19 cellular contexts compared by ENCODE assay signal in genomic region chr17:4358154-4358553, GRCh38. TPM values are rescaled to one million over a fixed set of nuclear protein-coding genes. Genes with fewer than 3 reads are reported as not detected.
DNase-seq lines count a peak whose midpoint lies in the region; ATAC-seq, FAIRE-seq and TF ChIP-seq lines count a peak whose summit lies in the region.
"Had no signal": no experiment of that assay in that cellular context is flagged by ENCODE, and none has a peak within 500 bp of the region (broad histone marks: within the 10 kb centered on the region; RNA-seq: fewer than 3 reads in every experiment).

No MANE protein-coding gene starts in this region.

- no peak overlapping the region for H3K4me2 ChIP-seq in PC-9
- no peak overlapping the region for H3K4me2 ChIP-seq in neural progenitor cell
- H3K4me2 ChIP-seq: SK-N-SH had no signal

- H3K4me1 ChIP-seq in PC-9 (replicated peaks; ENCODE audit: insufficient read depth) (peaks cover 32% of the 10 kb centered on the region; the same call in 1 of the 2 replicates), neural progenitor cell (no peaks in the 10 kb centered on the region), heart right ventricle (peaks cover 0 to 81% (median 55%) of the 10 kb centered on the region in 9 donors)

- H2AFZ ChIP-seq in PC-9 (no peak overlapping the region), neural progenitor cell (replicated peaks) (no peak overlapping the region)

- H3K4me3 ChIP-seq in PC-9 (no peak overlapping the region), neural progenitor cell (no peak overlapping the region), heart right ventricle (no peak overlapping the region)
- H3K4me3 ChIP-seq: sigmoid colon had no signal

- CTCF ChIA-PET in PC-9 (lab: Charles Lee), result interaction anchor here (0.7 kb wide), 1 partner anchor 191 kb away, joined by 3 read pairs; no protein-coding TSS in a partner anchor

- peak overlapping the region; percentile 66 for H3K27ac Mint-ChIP-seq in neural progenitor cell

- H3K27me3 ChIP-seq in PC-9 (ENCODE audit: insufficient read depth, low read depth) (no peaks in the 10 kb centered on the region), neural progenitor cell (no peaks in the 10 kb centered on the region), heart right ventricle (no peaks in the 10 kb centered on the region)
- H3K27me3 ChIP-seq: sigmoid colon had no signal

- intact Hi-C loops in PC-9 (cut with micrococcal nuclease; ENCODE audit: unreplicated experiment) (no loop called here), heart right ventricle (cut with DNase I) (loop anchor here in 2 of 10 donors (5.0 kb wide), 2 partner anchors 41 to 51 kb away; no protein-coding TSS in a partner anchor)

- peaks cover 8% of the 10 kb centered on the region for H3K4me1 Mint-ChIP-seq in neural progenitor cell

- H3K9me2 ChIP-seq in PC-9 (ENCODE audit: insufficient read depth), result no peaks in the 10 kb centered on the region
- H3K9me2 ChIP-seq: SK-N-SH had no signal

- BruUV-seq in PC-9 (replicated peaks; lab: Mats Ljungman, UMichigan), result TSS peak; percentile 1

- H3K4me3 Mint-ChIP-seq in neural progenitor cell, result no peak overlapping the region

- peaks cover 18% of the 10 kb centered on the region for H3K36me3 Mint-ChIP-seq in neural progenitor cell

- WGBS in heart right ventricle, 2 donors, result 96 to 97% methylated on average over 4 of the region's 4 CpGs

- ATAC-seq in GM21737 (IDR thresholded peaks at IDR 0.05; ENCODE audit: unreplicated experiment), result peak; percentile 45
- ATAC-seq in GM19467 (IDR thresholded peaks at IDR 0.05; ENCODE audit: unreplicated experiment), result no peak
- no peak for ATAC-seq in heart right ventricle
- ATAC-seq in GM19035 (IDR thresholded peaks at IDR 0.05; ENCODE audit: unreplicated experiment), result no peak
- ATAC-seq: left colon had no signal

- H3K9me3 ChIP-seq in PC-9 (ENCODE audit: insufficient read depth, low read depth) (no peaks in the 10 kb centered on the region), neural progenitor cell (ENCODE audit: low read depth) (no peaks in the 10 kb centered on the region), heart right ventricle (no peaks in the 10 kb centered on the region)
- H3K9me3 ChIP-seq: sigmoid colon, SK-N-SH had no signal

- H3F3A ChIP-seq in PC-9 (ENCODE audit: insufficient read depth, low read depth) (peaks cover 34% of the 10 kb centered on the region; the same call in 1 of the 2 replicates), neural progenitor cell (ENCODE audit: low read depth) (peaks cover 13% of the 10 kb centered on the region)

- no peak for TF ChIP-seq POLR2A in GM12891 (IDR thresholded peaks at IDR 0.05; ENCODE audit: low read depth, low read length)

- no peaks in the 10 kb centered on the region for H3K9me3 Mint-ChIP-seq in neural progenitor cell

- H3K36me3 ChIP-seq in PC-9 (ENCODE audit: low read depth), result peaks cover 10% of the 10 kb centered on the region; the same call in 1 of the 2 replicates
- peaks cover 6% of the 10 kb centered on the region for H3K36me3 ChIP-seq in neural progenitor cell
- peaks cover 0 to 17% (median 0%) of the 10 kb centered on the region in 9 donors for H3K36me3 ChIP-seq in heart right ventricle

- H3K9ac ChIP-seq in neural progenitor cell, result no peak overlapping the region
- H3K9ac ChIP-seq: SK-N-SH had no signal

- DNase-seq in GM12891 (ENCODE audit: insufficient read length, low spot score) (no peak), PC-9 (no peak), neural progenitor cell (ENCODE audit: low spot score) (no peak), DMS79 (lab: John Stamatoyannopoulos, UW) (no peak), heart right ventricle (no peak)
- DNase-seq: activated CD4-positive, alpha-beta T cell treated with anti-CD3 and anti-CD28 coated beads for 4 hours; activated effector memory CD4-positive, alpha-beta T cell treated with anti-CD3 and anti-CD28 coated beads, Interleukin-2, amount 50 U/mL, for 16 hours; Calu3; cerebellar nuclear complex; GF-D8; left colon; NCI-H2107; NCI-H748 treated with DMSO at 0.1 percent for 48 hours; sigmoid colon; SK-N-SH had no signal

- H3K79me2 ChIP-seq in PC-9 (ENCODE audit: low read depth) (peaks cover 100% of the 10 kb centered on the region), neural progenitor cell (ENCODE audit: low read depth) (peaks cover 100% of the 10 kb centered on the region)

- no peaks in the 10 kb centered on the region for H3K27me3 Mint-ChIP-seq in neural progenitor cell (ENCODE audit: insufficient read depth, low read depth)

- H3K27ac ChIP-seq in PC-9, result peak overlapping the region; percentile 16; the same call in 1 of the 2 replicates
- H3K27ac ChIP-seq in neural progenitor cell, result no peak overlapping the region
- H3K27ac ChIP-seq in heart right ventricle, result no peak overlapping the region
- H3K27ac ChIP-seq: sigmoid colon had no signal

- peak; percentile 77 for FAIRE-seq in GM12891 (lab: Jason Lieb, UNC)
- FAIRE-seq: RCC 7860 had no signal

- no peak for TF ChIP-seq CTCF in PC-9 (conservative IDR thresholded peaks at IDR 0.05)
- no peak for TF ChIP-seq CTCF in neural progenitor cell (IDR thresholded peaks at IDR 0.05)
- TF ChIP-seq CTCF in heart right ventricle (IDR thresholded peaks at IDR 0.05), result no peak

- POLR2A ChIA-PET in PC-9 (lab: Charles Lee; ENCODE audit: unreplicated experiment), result no interaction called here

- peaks cover 93% of the 10 kb centered on the region for H4K20me1 ChIP-seq in PC-9 (ENCODE audit: insufficient read depth)
- H4K20me1 ChIP-seq in neural progenitor cell (ENCODE audit: low read depth), result peaks cover 93% of the 10 kb centered on the region

TF ChIP-seq in GM12891, 5 proteins besides CTCF, POLR2A, EP300 and RAD21:
- TF ChIP-seq POU2F2 (IDR thresholded peaks at IDR 0.05; ENCODE audit: low read depth, low read length), result no peak
- no peak for TF ChIP-seq POLR2AphosphoS5 (IDR thresholded peaks at IDR 0.05; ENCODE audit: low read depth, low read length)
- TF ChIP-seq TAF1 (IDR thresholded peaks at IDR 0.05; ENCODE audit: low read depth, low read length), result no peak
- no peak for TF ChIP-seq PAX5 (IDR thresholded peaks at IDR 0.05; ENCODE audit: insufficient read depth, low read length, severe bottlenecking)
- TF ChIP-seq SPI1 (IDR thresholded peaks at IDR 0.05; ENCODE audit: low read depth, low read length), result no peak

RNA-seq across cellular contexts. Expression of gene UBE2G1, which starts 8.3 kb away (rescaled TPM):
- 48.9 TPM for polyA plus RNA-seq in GM12891 (2012; ENCODE audit: low read depth, missing spikeins)
- total RNA-seq in PC-9 (2021), result 104 and 111 TPM in 2 replicates
- total RNA-seq in neural progenitor cell (ENCODE audit: low replicate concordance), result 71.4 and 88.5 TPM in 2 replicates
- total RNA-seq in heart right ventricle, result 100 to 1,000 TPM in 6 of 10 donors, 10 to 100 TPM in 4; 82.1 to 119 (median 104) TPM
- polyA plus RNA-seq in heart right ventricle, result 10 to 100 TPM; 14.9 to 41.1 TPM
